Comparison of ENCODE assay signal across 9 cellular contexts in the genomic region with DNA sequence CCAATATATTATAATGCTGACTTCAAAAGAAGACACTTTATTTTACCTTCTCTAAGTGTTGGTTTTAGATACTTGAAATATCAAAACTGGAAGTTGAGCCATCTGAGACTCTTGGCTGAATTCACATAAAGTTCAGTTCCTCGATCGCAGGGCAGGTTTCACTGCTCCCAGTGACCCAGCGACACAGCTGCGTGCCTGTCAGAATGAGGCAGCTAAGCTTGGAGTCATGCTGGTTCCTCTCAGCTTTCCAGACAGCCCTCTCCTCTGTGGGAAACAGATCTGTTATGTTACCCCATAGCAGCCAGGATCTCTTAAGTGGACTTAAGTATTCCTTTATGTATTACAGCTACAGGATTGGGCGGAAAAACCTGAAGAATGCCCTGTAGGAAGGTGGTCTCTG.
DNase-seq lines count a peak whose midpoint lies in the region; ATAC-seq and TF ChIP-seq lines count a peak whose summit lies in the region.
"Had no signal": no experiment of that assay in that cellular context is flagged by ENCODE, and none has a peak within 500 bp of the region (broad histone marks: within the 10 kb centered on the region; RNA-seq: fewer than 3 reads in every experiment).

No MANE protein-coding gene starts in this region.

- no peaks in the 10 kb centered on the region for H3K27me3 Mint-ChIP-seq in activated CD4-positive, alpha-beta T cell treated with anti-CD3 and anti-CD28 coated beads, Interleukin-2, amount 10 ng/mL, durations not matched to agents 7 days and 5 days

- 29 to 55% (median 40%) methylated on average over 5 of the region's 5 CpGs for WGBS in psoas muscle, 3 donors

- peaks cover 10% of the 10 kb centered on the region for H3K36me3 Mint-ChIP-seq in activated CD4-positive, alpha-beta T cell treated with anti-CD3 and anti-CD28 coated beads, Interleukin-2, amount 10 ng/mL, durations not matched to agents 7 days and 5 days (ENCODE audit: low read depth)

- no peaks in the 10 kb centered on the region for H3K9me3 ChIP-seq in psoas muscle

- no peaks in the 10 kb centered on the region for H3K27me3 ChIP-seq in psoas muscle (ENCODE audit: insufficient read depth in 3 of 3, low read length in 2 of 3)

- CTCF ChIA-PET in activated CD4-positive, alpha-beta T cell treated with anti-CD3 and anti-CD28 coated beads, Interleukin-2, amount 10 ng/mL, durations not matched to agents 7 days and 5 days (lab: Charles Lee): interaction anchor here (1.0 kb wide), 1 partner anchor 63 kb away, joined by 3 read pairs; no protein-coding TSS in a partner anchor

- no peak overlapping the region for H3K27ac Mint-ChIP-seq in activated CD4-positive, alpha-beta T cell treated with anti-CD3 and anti-CD28 coated beads, Interleukin-2, amount 10 ng/mL, durations not matched to agents 7 days and 5 days

- peaks cover 39% of the 10 kb centered on the region for H3K4me1 Mint-ChIP-seq in activated CD4-positive, alpha-beta T cell treated with anti-CD3 and anti-CD28 coated beads, Interleukin-2, amount 10 ng/mL, durations not matched to agents 7 days and 5 days

- intact Hi-C loops in psoas muscle (cut with DNase I): no loop called here

- peaks cover 16% of the 10 kb centered on the region for H3K4me1 ChIP-seq in psoas muscle

- TF ChIP-seq CTCF in psoas muscle (IDR thresholded peaks at IDR 0.05): no peak

- no peak overlapping the region for H3K4me3 Mint-ChIP-seq in activated CD4-positive, alpha-beta T cell treated with anti-CD3 and anti-CD28 coated beads, Interleukin-2, amount 10 ng/mL, durations not matched to agents 7 days and 5 days

- no peak overlapping the region for H3K4me3 ChIP-seq in psoas muscle

- POLR2A ChIA-PET in activated CD4-positive, alpha-beta T cell treated with anti-CD3 and anti-CD28 coated beads, Interleukin-2, amount 10 ng/mL, durations not matched to agents 7 days and 5 days (lab: Charles Lee): no interaction called here

- H3K27ac ChIP-seq in psoas muscle: no peak overlapping the region

- H3K9me3 Mint-ChIP-seq in activated CD4-positive, alpha-beta T cell treated with anti-CD3 and anti-CD28 coated beads, Interleukin-2, amount 10 ng/mL, durations not matched to agents 7 days and 5 days: no peaks in the 10 kb centered on the region

- peaks cover 0 to 16% of the 10 kb centered on the region in 2 donors for H3K36me3 ChIP-seq in psoas muscle (ENCODE audit: insufficient read depth in 1 of 2, low read depth in 1 of 2)

- ATAC-seq in HG03378 (IDR thresholded peaks at IDR 0.05; ENCODE audit: unreplicated experiment) (peak; percentile 29), psoas muscle (peak; percentile 77 to 91 (median 86))

- peak; percentile 14 for DNase-seq in NCI-H2196 (lab: John Stamatoyannopoulos, UW; ENCODE audit: unreplicated experiment)
- DNase-seq in NCI-H2196 treated with DMSO at 0.1 percent for 48 hours (lab: John Stamatoyannopoulos, UW; ENCODE audit: unreplicated experiment): no peak
- DNase-seq in cerebellar cortex (ENCODE audit: low spot score): peak; percentile 26
- no peak for DNase-seq in psoas muscle
- no peak for DNase-seq in HCEC 1CT
- DNase-seq in activated CD4-positive, alpha-beta T cell treated with anti-CD3 and anti-CD28 coated beads, Interleukin-2, amount 10 ng/mL, durations not matched to agents 7 days and 5 days: no peak
- DNase-seq in UCSD-AML1 (lab: John Stamatoyannopoulos, UW; ENCODE audit: unreplicated experiment): no peak
- DNase-seq: NCI-H1092 treated with DMSO at 0.1 percent for 48 hours had no signal

Comparison
In these comparisons a context has a peak if more than half of its experiments do, and no peak if none do; other contexts are left out.
1. DNase-seq: peak in NCI-H2196 (single experiment) and cerebellar cortex (single experiment); none in NCI-H2196 treated with DMSO at 0.1 percent for 48 hours (single experiment), psoas muscle (0 of 2), HCEC 1CT (single experiment), activated CD4-positive, alpha-beta T cell treated with anti-CD3 and anti-CD28 coated beads, Interleukin-2, amount 10 ng/mL, durations not matched to agents 7 days and 5 days (single experiment) and UCSD-AML1 (single experiment).